14 cellular contexts compared by ENCODE assay signal in genomic region chr18:22186484-22186971, GRCh38. TPM values are rescaled to one million over a fixed set of nuclear protein-coding genes. Genes with fewer than 3 reads are reported as not detected.
A peak's percentile ranks its signal among the peaks of the same experiment; 100 is the strongest.
DNase-seq lines count a peak whose midpoint lies in the region; ATAC-seq and TF ChIP-seq lines count a peak whose summit lies in the region.
"Had no signal": no experiment of that assay in that cellular context is flagged by ENCODE, and none has a peak within 500 bp of the region (broad histone marks: within the 10 kb centered on the region; RNA-seq: fewer than 3 reads in every experiment).

No MANE protein-coding gene starts in this region.

- H3K4me3 ChIP-seq in cardiac muscle cell (no peak overlapping the region), fibroblast of the aortic adventitia (ENCODE audit: low read depth, low read length) (peak overlapping the region; percentile 37), SJCRH30 (no peak overlapping the region)
- H3K4me3 ChIP-seq: GM23338, prostate gland had no signal

- peak overlapping the region; percentile 83 for H3K27ac ChIP-seq in cardiac muscle cell
- no peak overlapping the region for H3K27ac ChIP-seq in SJCRH30
- H3K27ac ChIP-seq: prostate gland had no signal

- peaks cover 74% of the 10 kb centered on the region for H3K36me3 ChIP-seq in cardiac muscle cell
- H3K36me3 ChIP-seq in SJCRH30 = no peaks in the 10 kb centered on the region
- H3K36me3 ChIP-seq: prostate gland had no signal

- H3K27ac Mint-ChIP-seq in nephron = peak overlapping the region in 2 of 3 experiments; percentile 52 to 70
- H3K27ac Mint-ChIP-seq: activated naive CD8-positive, alpha-beta T cell treated with anti-CD3 and anti-CD28 coated beads, Interleukin-2, amount 50 U/mL, for 24 hours; CD4-positive, alpha-beta T cell; GM23338 had no signal

- no peak for DNase-seq in cardiac muscle cell (ENCODE audit: low read depth in 1 of 2, low spot score in 1 of 2)
- no peak for DNase-seq in Right ventricle myocardium superior
- DNase-seq in fibroblast of the aortic adventitia (ENCODE audit: low read depth) = peak; percentile 61
- no peak for DNase-seq in SJCRH30
- no peak for DNase-seq in G401 (ENCODE audit: low spot score)
- DNase-seq in COLO829 (ENCODE audit: low spot score) = no peak
- DNase-seq: activated CD4-positive, alpha-beta T cell treated with anti-CD3 and anti-CD28 coated beads, Interleukin-2, amount 50 U/mL, for 4 hours; activated naive CD8-positive, alpha-beta T cell treated with anti-CD3 and anti-CD28 coated beads, Interleukin-2, amount 50 U/mL, for 24 hours; CD4-positive, alpha-beta T cell; erythroblast had no signal

- in situ Hi-C loops in G401 (cut with HindIII; ENCODE audit: low sequenced_read_pairs) = no loop called here

- no peaks in the 10 kb centered on the region for H3K9me3 Mint-ChIP-seq in nephron
- H3K9me3 Mint-ChIP-seq: activated naive CD8-positive, alpha-beta T cell treated with anti-CD3 and anti-CD28 coated beads, Interleukin-2, amount 50 U/mL, for 24 hours; CD4-positive, alpha-beta T cell; GM23338 had no signal

- H3K36me3 Mint-ChIP-seq in nephron (ENCODE audit: low read depth) = peaks cover 29% of the 10 kb centered on the region

- intact Hi-C loops in Right ventricle myocardium superior (cut with DNase I) = no loop called here

- no peaks in the 10 kb centered on the region for H3K9me3 ChIP-seq in cardiac muscle cell (ENCODE audit: low read depth)
- no peaks in the 10 kb centered on the region for H3K9me3 ChIP-seq in SJCRH30 (replicated peaks)
- H3K9me3 ChIP-seq: prostate gland had no signal

- no peak for TF ChIP-seq CTCF in cardiac muscle cell (IDR thresholded peaks at IDR 0.05; ENCODE audit: low read depth, low read length)
- TF ChIP-seq CTCF in fibroblast of the aortic adventitia (IDR thresholded peaks at IDR 0.05; ENCODE audit: insufficient read depth, low read length) = no peak
- no peak for TF ChIP-seq CTCF in nephron (IDR thresholded peaks at IDR 0.05; ENCODE audit: unreplicated experiment in 3 of 3)

- ATAC-seq in Right ventricle myocardium superior (ENCODE audit: poor library complexity) = no peak
- no peak for ATAC-seq in GM21825 (IDR thresholded peaks at IDR 0.05; ENCODE audit: unreplicated experiment)
- ATAC-seq: activated naive CD8-positive, alpha-beta T cell treated with anti-CD3 and anti-CD28 coated beads, Interleukin-2, amount 50 U/mL, for 24 hours had no signal

- H3K27me3 ChIP-seq in cardiac muscle cell = no peaks in the 10 kb centered on the region
- H3K27me3 ChIP-seq in SJCRH30 = no peaks in the 10 kb centered on the region

- peaks cover 61% of the 10 kb centered on the region for H3K4me1 ChIP-seq in cardiac muscle cell (ENCODE audit: low read depth)
- H3K4me1 ChIP-seq in SJCRH30 = no peaks in the 10 kb centered on the region
- H3K4me1 ChIP-seq: prostate gland had no signal

- H3K4me1 Mint-ChIP-seq in nephron = peaks cover 32% of the 10 kb centered on the region
- H3K4me1 Mint-ChIP-seq: GM23338 had no signal

- peaks cover 35% of the 10 kb centered on the region for H3K27me3 Mint-ChIP-seq in nephron (ENCODE audit: low read depth)

- no peak overlapping the region for H3K4me3 Mint-ChIP-seq in nephron
- H3K4me3 Mint-ChIP-seq: activated naive CD8-positive, alpha-beta T cell treated with anti-CD3 and anti-CD28 coated beads, Interleukin-2, amount 50 U/mL, for 24 hours; CD4-positive, alpha-beta T cell; GM23338 had no signal

RNA-seq across cellular contexts. Expression of gene GATA6, which starts 17.1 kb away (rescaled TPM):
- total RNA-seq in cardiac muscle cell = 182 and 187 TPM in 2 replicates
- polyA plus RNA-seq in cardiac muscle cell = 104 and 126 TPM in 2 replicates
- 56.0 TPM for total RNA-seq in Right ventricle myocardium superior
- 22.5 and 34.0 TPM in 2 replicates for total RNA-seq in fibroblast of the aortic adventitia (ENCODE audit: low replicate concordance)
- total RNA-seq in SJCRH30 (2014; rRNA removed; shearing (Covaris generic)) = 0.69 and 1.1 TPM in 2 replicates
- 0.31 and 2.6 TPM in 2 replicates for total RNA-seq in G401 (2014; rRNA removed; shearing (Covaris generic))
- total RNA-seq: GM23338 had no signal
